ENCODE assay signal across 1 cellular context in genomic region chr11:73654482-73655021, GRCh38.
TF ChIP-seq lines count a peak whose summit lies in the region.

No MANE protein-coding gene starts in this region.

TF ChIP-seq in HepG2, 621 proteins besides CTCF, POLR2A, EP300 and RAD21 (continued from another document and continues in another):
- TF ChIP-seq, protein P1, sequence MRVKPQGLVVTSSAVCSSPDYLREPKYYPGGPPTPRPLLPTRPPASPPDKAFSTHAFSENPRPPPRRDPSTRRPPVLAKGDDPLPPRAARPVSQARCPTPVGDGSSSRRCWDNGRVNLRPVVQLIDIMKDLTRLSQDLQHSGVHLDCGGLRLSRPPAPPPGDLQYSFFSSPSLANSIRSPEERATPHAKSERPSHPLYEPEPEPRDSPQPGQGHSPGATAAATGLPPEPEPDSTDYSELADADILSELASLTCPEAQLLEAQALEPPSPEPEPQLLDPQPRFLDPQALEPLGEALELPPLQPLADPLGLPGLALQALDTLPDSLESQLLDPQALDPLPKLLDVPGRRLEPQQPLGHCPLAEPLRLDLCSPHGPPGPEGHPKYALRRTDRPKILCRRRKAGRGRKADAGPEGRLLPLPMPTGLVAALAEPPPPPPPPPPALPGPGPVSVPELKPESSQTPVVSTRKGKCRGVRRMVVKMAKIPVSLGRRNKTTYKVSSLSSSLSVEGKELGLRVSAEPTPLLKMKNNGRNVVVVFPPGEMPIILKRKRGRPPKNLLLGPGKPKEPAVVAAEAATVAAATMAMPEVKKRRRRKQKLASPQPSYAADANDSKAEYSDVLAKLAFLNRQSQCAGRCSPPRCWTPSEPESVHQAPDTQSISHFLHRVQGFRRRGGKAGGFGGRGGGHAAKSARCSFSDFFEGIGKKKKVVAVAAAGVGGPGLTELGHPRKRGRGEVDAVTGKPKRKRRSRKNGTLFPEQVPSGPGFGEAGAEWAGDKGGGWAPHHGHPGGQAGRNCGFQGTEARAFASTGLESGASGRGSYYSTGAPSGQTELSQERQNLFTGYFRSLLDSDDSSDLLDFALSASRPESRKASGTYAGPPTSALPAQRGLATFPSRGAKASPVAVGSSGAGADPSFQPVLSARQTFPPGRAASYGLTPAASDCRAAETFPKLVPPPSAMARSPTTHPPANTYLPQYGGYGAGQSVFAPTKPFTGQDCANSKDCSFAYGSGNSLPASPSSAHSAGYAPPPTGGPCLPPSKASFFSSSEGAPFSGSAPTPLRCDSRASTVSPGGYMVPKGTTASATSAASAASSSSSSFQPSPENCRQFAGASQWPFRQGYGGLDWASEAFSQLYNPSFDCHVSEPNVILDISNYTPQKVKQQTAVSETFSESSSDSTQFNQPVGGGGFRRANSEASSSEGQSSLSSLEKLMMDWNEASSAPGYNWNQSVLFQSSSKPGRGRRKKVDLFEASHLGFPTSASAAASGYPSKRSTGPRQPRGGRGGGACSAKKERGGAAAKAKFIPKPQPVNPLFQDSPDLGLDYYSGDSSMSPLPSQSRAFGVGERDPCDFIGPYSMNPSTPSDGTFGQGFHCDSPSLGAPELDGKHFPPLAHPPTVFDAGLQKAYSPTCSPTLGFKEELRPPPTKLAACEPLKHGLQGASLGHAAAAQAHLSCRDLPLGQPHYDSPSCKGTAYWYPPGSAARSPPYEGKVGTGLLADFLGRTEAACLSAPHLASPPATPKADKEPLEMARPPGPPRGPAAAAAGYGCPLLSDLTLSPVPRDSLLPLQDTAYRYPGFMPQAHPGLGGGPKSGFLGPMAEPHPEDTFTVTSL (CRISPR knock-in tag; IDR thresholded peaks at IDR 0.05; ENCODE audit: borderline replicate concordance), result no peak
- TF ChIP-seq HMG20B (CRISPR knock-in tag; conservative IDR thresholded peaks at IDR 0.05) (no peak), HDAC2 (CRISPR knock-in tag; IDR thresholded peaks at IDR 0.05) (peak; percentile 40; the same call in 1 of the 2 replicates), NFYB (CRISPR knock-in tag; IDR thresholded peaks at IDR 0.05) (no peak), KAT7 (CRISPR knock-in tag; IDR thresholded peaks at IDR 0.05; ENCODE audit: borderline replicate concordance) (no peak), PRDM4 (CRISPR knock-in tag; IDR thresholded peaks at IDR 0.05; ENCODE audit: borderline replicate concordance) (no peak), RFXAP (CRISPR knock-in tag; IDR thresholded peaks at IDR 0.05; ENCODE audit: borderline replicate concordance) (no peak), CREB1 (IDR thresholded peaks at IDR 0.05) (peak; percentile 26; the same call in 1 of the 2 replicates), CREB1 (CRISPR knock-in tag; IDR thresholded peaks at IDR 0.05) (no peak), ZNF644 (CRISPR knock-in tag; IDR thresholded peaks at IDR 0.05; ENCODE audit: low read depth) (0 out of 2 replicates have a peak, but pooled peaks have one; percentile 24), SCMH1 (CRISPR knock-in tag; IDR thresholded peaks at IDR 0.05; ENCODE audit: borderline replicate concordance) (no peak), FOXP1 (IDR thresholded peaks at IDR 0.05) (no peak), FOXP1 (CRISPR knock-in tag; IDR thresholded peaks at IDR 0.05) (no peak; the same call in 1 of the 2 replicates), ZNF10 (CRISPR knock-in tag; IDR thresholded peaks at IDR 0.05; ENCODE audit: borderline replicate concordance, low read depth) (no peak), ZIK1 (CRISPR knock-in tag; IDR thresholded peaks at IDR 0.05; ENCODE audit: borderline replicate concordance, low read depth) (no peak), NFRKB (IDR thresholded peaks at IDR 0.05) (no peak), SAP130 (CRISPR knock-in tag; IDR thresholded peaks at IDR 0.05; ENCODE audit: low read depth) (peak; percentile 46), KDM5A (IDR thresholded peaks at IDR 0.05; ENCODE audit: borderline replicate concordance, low read length) (no peak), REST (IDR thresholded peaks at IDR 0.05; ENCODE audit: borderline replicate concordance in 1 of 2, low read depth in 1 of 2, low read length in 2 of 2) (peak in 1 of 2 experiments; percentile 21; a peak in 1 of 4 replicates), ZNF570 (CRISPR knock-in tag; IDR thresholded peaks at IDR 0.05; ENCODE audit: borderline replicate concordance) (no peak), ZNF468 (CRISPR knock-in tag; IDR thresholded peaks at IDR 0.05) (no peak), ZNF615 (CRISPR knock-in tag; IDR thresholded peaks at IDR 0.05; ENCODE audit: borderline replicate concordance) (no peak), ZNF121 (CRISPR knock-in tag; IDR thresholded peaks at IDR 0.05) (no peak), FOSL2 (CRISPR knock-in tag; IDR thresholded peaks at IDR 0.05) (peak; percentile 51; the same call in 1 of the 2 replicates), SOX5 (CRISPR knock-in tag; IDR thresholded peaks at IDR 0.05; ENCODE audit: borderline replicate concordance) (peak; percentile 9; the same call in 1 of the 2 replicates), ZMYM2 (CRISPR knock-in tag; IDR thresholded peaks at IDR 0.05) (peak; percentile 71; the same call in 1 of the 2 replicates), MXI1 (IDR thresholded peaks at IDR 0.05; ENCODE audit: borderline replicate concordance, low read depth, low read length) (peak; percentile 51; the same call in 1 of the 3 replicates), PRPF4 (IDR thresholded peaks at IDR 0.05; ENCODE audit: low read depth, low read length, poor library complexity, severe bottlenecking) (no peak)
- TF ChIP-seq, protein P2, sequence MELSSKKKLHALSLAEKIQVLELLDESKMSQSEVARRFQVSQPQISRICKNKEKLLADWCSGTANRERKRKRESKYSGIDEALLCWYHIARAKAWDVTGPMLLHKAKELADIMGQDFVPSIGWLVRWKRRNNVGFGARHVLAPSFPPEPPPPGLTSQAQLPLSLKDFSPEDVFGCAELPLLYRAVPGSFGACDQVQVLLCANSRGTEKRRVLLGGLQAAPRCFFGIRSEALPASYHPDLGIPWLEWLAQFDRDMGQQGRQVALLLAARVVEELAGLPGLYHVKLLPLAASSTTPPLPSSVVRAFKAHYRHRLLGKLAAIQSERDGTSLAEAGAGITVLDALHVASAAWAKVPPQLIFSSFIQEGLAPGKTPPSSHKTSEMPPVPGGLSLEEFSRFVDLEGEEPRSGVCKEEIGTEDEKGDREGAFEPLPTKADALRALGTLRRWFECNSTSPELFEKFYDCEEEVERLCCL (CRISPR knock-in tag; IDR thresholded peaks at IDR 0.05; ENCODE audit: borderline replicate concordance), result no peak
- TF ChIP-seq, protein P3, sequence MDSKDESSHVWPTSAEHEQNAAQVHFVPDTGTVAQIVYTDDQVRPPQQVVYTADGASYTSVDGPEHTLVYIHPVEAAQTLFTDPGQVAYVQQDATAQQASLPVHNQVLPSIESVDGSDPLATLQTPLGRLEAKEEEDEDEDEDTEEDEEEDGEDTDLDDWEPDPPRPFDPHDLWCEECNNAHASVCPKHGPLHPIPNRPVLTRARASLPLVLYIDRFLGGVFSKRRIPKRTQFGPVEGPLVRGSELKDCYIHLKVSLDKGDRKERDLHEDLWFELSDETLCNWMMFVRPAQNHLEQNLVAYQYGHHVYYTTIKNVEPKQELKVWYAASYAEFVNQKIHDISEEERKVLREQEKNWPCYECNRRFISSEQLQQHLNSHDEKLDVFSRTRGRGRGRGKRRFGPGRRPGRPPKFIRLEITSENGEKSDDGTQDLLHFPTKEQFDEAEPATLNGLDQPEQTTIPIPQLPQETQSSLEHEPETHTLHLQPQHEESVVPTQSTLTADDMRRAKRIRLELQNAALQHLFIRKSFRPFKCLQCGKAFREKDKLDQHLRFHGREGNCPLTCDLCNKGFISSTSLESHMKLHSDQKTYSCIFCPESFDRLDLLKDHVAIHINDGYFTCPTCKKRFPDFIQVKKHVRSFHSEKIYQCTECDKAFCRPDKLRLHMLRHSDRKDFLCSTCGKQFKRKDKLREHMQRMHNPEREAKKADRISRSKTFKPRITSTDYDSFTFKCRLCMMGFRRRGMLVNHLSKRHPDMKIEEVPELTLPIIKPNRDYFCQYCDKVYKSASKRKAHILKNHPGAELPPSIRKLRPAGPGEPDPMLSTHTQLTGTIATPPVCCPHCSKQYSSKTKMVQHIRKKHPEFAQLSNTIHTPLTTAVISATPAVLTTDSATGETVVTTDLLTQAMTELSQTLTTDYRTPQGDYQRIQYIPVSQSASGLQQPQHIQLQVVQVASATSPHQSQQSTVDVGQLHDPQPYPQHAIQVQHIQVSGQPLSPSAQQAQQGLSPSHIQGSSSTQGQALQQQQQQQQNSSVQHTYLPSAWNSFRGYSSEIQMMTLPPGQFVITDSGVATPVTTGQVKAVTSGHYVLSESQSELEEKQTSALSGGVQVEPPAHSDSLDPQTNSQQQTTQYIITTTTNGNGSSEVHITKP (CRISPR knock-in tag; IDR thresholded peaks at IDR 0.05; ENCODE audit: low read depth), result 0 out of 2 replicates have a peak, but pooled peaks have one; percentile 48
- TF ChIP-seq, protein P4, sequence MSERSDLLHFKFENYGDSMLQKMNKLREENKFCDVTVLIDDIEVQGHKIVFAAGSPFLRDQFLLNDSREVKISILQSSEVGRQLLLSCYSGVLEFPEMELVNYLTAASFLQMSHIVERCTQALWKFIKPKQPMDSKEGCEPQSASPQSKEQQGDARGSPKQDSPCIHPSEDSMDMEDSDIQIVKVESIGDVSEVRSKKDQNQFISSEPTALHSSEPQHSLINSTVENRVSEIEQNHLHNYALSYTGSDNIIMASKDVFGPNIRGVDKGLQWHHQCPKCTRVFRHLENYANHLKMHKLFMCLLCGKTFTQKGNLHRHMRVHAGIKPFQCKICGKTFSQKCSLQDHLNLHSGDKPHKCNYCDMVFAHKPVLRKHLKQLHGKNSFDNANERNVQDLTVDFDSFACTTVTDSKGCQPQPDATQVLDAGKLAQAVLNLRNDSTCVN (CRISPR knock-in tag; IDR thresholded peaks at IDR 0.05; ENCODE audit: borderline replicate concordance), result no peak
- TF ChIP-seq, protein P5, sequence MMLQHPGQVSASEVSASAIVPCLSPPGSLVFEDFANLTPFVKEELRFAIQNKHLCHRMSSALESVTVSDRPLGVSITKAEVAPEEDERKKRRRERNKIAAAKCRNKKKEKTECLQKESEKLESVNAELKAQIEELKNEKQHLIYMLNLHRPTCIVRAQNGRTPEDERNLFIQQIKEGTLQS (CRISPR knock-in tag; IDR thresholded peaks at IDR 0.05), result peak; percentile 60; the same call in 1 of the 2 replicates
- TF ChIP-seq, protein P6, sequence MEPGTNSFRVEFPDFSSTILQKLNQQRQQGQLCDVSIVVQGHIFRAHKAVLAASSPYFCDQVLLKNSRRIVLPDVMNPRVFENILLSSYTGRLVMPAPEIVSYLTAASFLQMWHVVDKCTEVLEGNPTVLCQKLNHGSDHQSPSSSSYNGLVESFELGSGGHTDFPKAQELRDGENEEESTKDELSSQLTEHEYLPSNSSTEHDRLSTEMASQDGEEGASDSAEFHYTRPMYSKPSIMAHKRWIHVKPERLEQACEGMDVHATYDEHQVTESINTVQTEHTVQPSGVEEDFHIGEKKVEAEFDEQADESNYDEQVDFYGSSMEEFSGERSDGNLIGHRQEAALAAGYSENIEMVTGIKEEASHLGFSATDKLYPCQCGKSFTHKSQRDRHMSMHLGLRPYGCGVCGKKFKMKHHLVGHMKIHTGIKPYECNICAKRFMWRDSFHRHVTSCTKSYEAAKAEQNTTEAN (CRISPR knock-in tag; conservative IDR thresholded peaks at IDR 0.05), result 0 out of 2 replicates have a peak, but pooled peaks have one; percentile 56
- TF ChIP-seq, protein P7, sequence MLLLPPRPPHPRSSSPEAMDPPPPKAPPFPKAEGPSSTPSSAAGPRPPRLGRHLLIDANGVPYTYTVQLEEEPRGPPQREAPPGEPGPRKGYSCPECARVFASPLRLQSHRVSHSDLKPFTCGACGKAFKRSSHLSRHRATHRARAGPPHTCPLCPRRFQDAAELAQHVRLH (CRISPR knock-in tag; IDR thresholded peaks at IDR 0.05; ENCODE audit: borderline replicate concordance, low read depth), result peak; percentile 37; the same call in 1 of the 2 replicates
- TF ChIP-seq, protein P8, sequence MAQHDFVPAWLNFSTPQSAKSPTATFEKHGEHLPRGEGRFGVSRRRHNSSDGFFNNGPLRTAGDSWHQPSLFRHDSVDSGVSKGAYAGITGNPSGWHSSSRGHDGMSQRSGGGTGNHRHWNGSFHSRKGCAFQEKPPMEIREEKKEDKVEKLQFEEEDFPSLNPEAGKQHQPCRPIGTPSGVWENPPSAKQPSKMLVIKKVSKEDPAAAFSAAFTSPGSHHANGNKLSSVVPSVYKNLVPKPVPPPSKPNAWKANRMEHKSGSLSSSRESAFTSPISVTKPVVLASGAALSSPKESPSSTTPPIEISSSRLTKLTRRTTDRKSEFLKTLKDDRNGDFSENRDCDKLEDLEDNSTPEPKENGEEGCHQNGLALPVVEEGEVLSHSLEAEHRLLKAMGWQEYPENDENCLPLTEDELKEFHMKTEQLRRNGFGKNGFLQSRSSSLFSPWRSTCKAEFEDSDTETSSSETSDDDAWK (CRISPR knock-in tag; IDR thresholded peaks at IDR 0.05), result no peak
